14 cellular contexts compared by ENCODE assay signal in genomic region chr1:22773981-22774471, GRCh38.
DNase-seq lines count a peak whose midpoint lies in the region; ATAC-seq, FAIRE-seq and TF ChIP-seq lines count a peak whose summit lies in the region.
"Had no signal": no experiment of that assay in that cellular context is flagged by ENCODE, and none has a peak within 500 bp of the region (broad histone marks: within the 10 kb centered on the region; RNA-seq: fewer than 3 reads in every experiment).

No MANE protein-coding gene starts in this region.

- no peaks in the 10 kb centered on the region for H3K79me2 ChIP-seq in GM23248 (ENCODE audit: insufficient read depth)

- TF ChIP-seq EP300 in esophagus muscularis mucosa (IDR thresholded peaks at IDR 0.05) = no peak

- H3K27ac Mint-ChIP-seq in glutamatergic neuron (ENCODE audit: unreplicated experiment) = no peak overlapping the region
- H3K27ac Mint-ChIP-seq: activated naive CD8-positive, alpha-beta T cell treated with anti-CD3 and anti-CD28 coated beads for 36 hours; natural killer cell had no signal

- intact Hi-C loops in kidney (cut with DNase I) = no loop called here
- intact Hi-C loops in esophagus muscularis mucosa (cut with DNase I) = no loop called here

- H3K27ac ChIP-seq in GM23248 (peak overlapping the region; percentile 22), caudate nucleus (ENCODE audit: low read depth, low read length) (peak overlapping the region; percentile 20), kidney (ENCODE audit: low read depth in 2 of 2, low read length in 2 of 2) (no peak overlapping the region), substantia nigra (ENCODE audit: low read depth, low read length, poor library complexity, severe bottlenecking) (peak overlapping the region; percentile 53), esophagus muscularis mucosa (replicated peaks in 1 of 4) (peak overlapping the region in 2 of 4 donors; percentile 6 to 14)

- peaks cover 5% of the 10 kb centered on the region for H3K9me3 Mint-ChIP-seq in glutamatergic neuron (ENCODE audit: unreplicated experiment)
- H3K9me3 Mint-ChIP-seq: activated naive CD8-positive, alpha-beta T cell treated with anti-CD3 and anti-CD28 coated beads for 36 hours; natural killer cell had no signal

- H3K9me3 ChIP-seq in GM23248 (ENCODE audit: low read depth) (no peaks in the 10 kb centered on the region), kidney (ENCODE audit: control insufficient read depth in 1 of 2, low read length in 2 of 2) (no peaks in the 10 kb centered on the region), esophagus muscularis mucosa (no peaks in the 10 kb centered on the region)

- in situ Hi-C loops in GM23248 (cut with MboI) = no loop called here

- TF ChIP-seq POLR2A in esophagus muscularis mucosa (IDR thresholded peaks at IDR 0.05; ENCODE audit: low read depth) = no peak

- TF ChIP-seq CTCF in kidney (IDR thresholded peaks at IDR 0.05; ENCODE audit: borderline replicate concordance, extremely low read depth, insufficient read depth) = no peak
- no peak for TF ChIP-seq CTCF in esophagus muscularis mucosa (IDR thresholded peaks at IDR 0.05)
- TF ChIP-seq CTCF in glutamatergic neuron (IDR thresholded peaks at IDR 0.05; ENCODE audit: partially characterized antibody, unreplicated experiment) = no peak

- no peak for ATAC-seq in GM18517 (IDR thresholded peaks at IDR 0.05; ENCODE audit: unreplicated experiment)
- ATAC-seq: natural killer cell had no signal

- H3K9ac ChIP-seq in GM23248 (no peak overlapping the region), kidney (ENCODE audit: low read length in 2 of 2) (no peak overlapping the region)

- no peak overlapping the region for H3K4me3 Mint-ChIP-seq in glutamatergic neuron (ENCODE audit: unreplicated experiment)
- H3K4me3 Mint-ChIP-seq: activated naive CD8-positive, alpha-beta T cell treated with anti-CD3 and anti-CD28 coated beads for 36 hours; natural killer cell had no signal

- DNase-seq in GM23248 (peak; percentile 82), caudate nucleus (lab: John Stamatoyannopoulos, UW) (peak in 44 of 61 donors; percentile 9 to 85 (median 36)), kidney (peak; percentile 75), substantia nigra (lab: John Stamatoyannopoulos, UW) (peak in 40 of 49 donors; percentile 19 to 72 (median 48)), 8988T (no peak), esophagus muscularis mucosa (ENCODE audit: extremely low spot score) (no peak), glutamatergic neuron (no peak)
- DNase-seq: activated naive CD8-positive, alpha-beta T cell treated with anti-CD3 and anti-CD28 coated beads for 36 hours; DMS53; natural killer cell; NCI-H2081 had no signal

- H3K27me3 ChIP-seq in GM23248 (replicated peaks; ENCODE audit: insufficient read depth) (no peaks in the 10 kb centered on the region), esophagus muscularis mucosa (peaks cover 0 to 12% (median 0%) of the 10 kb centered on the region in 4 donors)

- H3F3A ChIP-seq in GM23248 (ENCODE audit: insufficient read depth) = 0 out of 2 replicates have a peak, but pooled peaks cover 3% of the 10 kb centered on the region

- H3K36me3 Mint-ChIP-seq in glutamatergic neuron (ENCODE audit: unreplicated experiment) = no peaks in the 10 kb centered on the region
- H3K36me3 Mint-ChIP-seq: activated naive CD8-positive, alpha-beta T cell treated with anti-CD3 and anti-CD28 coated beads for 36 hours; natural killer cell had no signal

- H4K20me1 ChIP-seq in GM23248 (ENCODE audit: insufficient read depth) = no peaks in the 10 kb centered on the region

- H3K36me3 ChIP-seq in GM23248 (ENCODE audit: low read depth) = no peaks in the 10 kb centered on the region
- no peaks in the 10 kb centered on the region for H3K36me3 ChIP-seq in kidney (ENCODE audit: control insufficient read depth in 1 of 2, insufficient read depth in 2 of 2, low read length in 2 of 2)
- no peaks in the 10 kb centered on the region for H3K36me3 ChIP-seq in esophagus muscularis mucosa

- H2AFZ ChIP-seq in GM23248 = peak overlapping the region; percentile 56; the same call in 1 of the 2 replicates

- H3K4me1 Mint-ChIP-seq in glutamatergic neuron (ENCODE audit: low read depth, unreplicated experiment) = peaks cover 14% of the 10 kb centered on the region
- H3K4me1 Mint-ChIP-seq: activated naive CD8-positive, alpha-beta T cell treated with anti-CD3 and anti-CD28 coated beads for 36 hours; natural killer cell had no signal

- no peak for FAIRE-seq in kidney (lab: Jason Lieb, UNC)
- FAIRE-seq: frontal cortex, urothelium cell line had no signal

- no peak overlapping the region for H3K4me3 ChIP-seq in GM23248
- no peak overlapping the region for H3K4me3 ChIP-seq in kidney (ENCODE audit: low read length in 2 of 2)
- no peak overlapping the region for H3K4me3 ChIP-seq in esophagus muscularis mucosa

- H3K4me1 ChIP-seq in GM23248 (ENCODE audit: insufficient read depth) = peaks cover 11% of the 10 kb centered on the region
- no peaks in the 10 kb centered on the region for H3K4me1 ChIP-seq in kidney (ENCODE audit: control insufficient read depth in 1 of 2, insufficient read depth in 1 of 2, low read depth in 1 of 2, low read length in 2 of 2)
- H3K4me1 ChIP-seq in esophagus muscularis mucosa = peaks cover 7 to 43% (median 32%) of the 10 kb centered on the region in 4 donors

- H3K27me3 Mint-ChIP-seq in glutamatergic neuron (ENCODE audit: unreplicated experiment) = peaks cover 14% of the 10 kb centered on the region

- H3K4me2 ChIP-seq in GM23248 (ENCODE audit: unreplicated experiment) = no peak overlapping the region

- 17 to 23% methylated on average over 10 of the region's 10 CpGs for WGBS in GM23248 (ENCODE audit: low coverage in 1 of 2, low lambda C conversion rate in 2 of 2, missing lambda C conversion rate in 2 of 2), 2 experiments
- 48% methylated on average over 10 of the region's 10 CpGs for WGBS in esophagus muscularis mucosa

- no peaks in the 10 kb centered on the region for H3K9me2 ChIP-seq in GM23248 (ENCODE audit: insufficient read depth)

Comparison
In these comparisons a context has a peak if more than half of its experiments do, and no peak if none do; other contexts are left out.
1. DNase-seq: peak in GM23248 (single experiment), caudate nucleus (44 of 61), kidney (single experiment) and substantia nigra (40 of 49); none in 8988T (single experiment), esophagus muscularis mucosa (single experiment) and glutamatergic neuron (single experiment).
2. H3K27ac ChIP-seq: peak in GM23248 (single experiment), caudate nucleus (single experiment) and substantia nigra (single experiment); none in kidney (0 of 2).